ENCODE assay signal across 1 cellular context in the genomic region with DNA sequence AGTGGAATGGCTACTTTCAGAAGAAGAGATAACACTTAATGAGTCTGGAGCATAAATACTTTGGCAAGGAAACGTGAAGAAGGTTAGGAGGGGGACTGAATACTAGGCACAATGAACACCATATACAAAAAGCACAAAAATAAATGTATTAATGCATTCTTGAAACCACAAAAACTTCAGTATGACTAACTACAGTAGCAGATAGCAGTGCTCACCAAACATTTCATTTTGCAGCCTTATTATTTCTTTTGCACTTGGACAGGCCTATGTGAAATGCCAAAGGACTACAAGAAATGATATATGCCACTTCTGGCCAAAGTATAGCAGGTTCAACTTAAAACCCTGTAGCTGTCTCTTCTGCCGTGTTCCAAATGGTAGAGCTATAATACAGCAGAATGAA.
TF ChIP-seq lines count a peak whose summit lies in the region.

No MANE protein-coding gene starts in this region.

TF ChIP-seq in GM12878, 131 proteins besides CTCF, POLR2A, EP300 and RAD21:
- TF ChIP-seq RUNX3 (IDR thresholded peaks at IDR 0.05; ENCODE audit: low read length) (peak; percentile 65), CEBPB (IDR thresholded peaks at IDR 0.05; ENCODE audit: borderline replicate concordance in 1 of 2, low read depth in 2 of 2, low read length in 2 of 2) (no peak), JUNB (IDR thresholded peaks at IDR 0.05) (peak; percentile 26; the same call in 1 of the 2 replicates), ZNF384 (IDR thresholded peaks at IDR 0.05; ENCODE audit: borderline replicate concordance, low read depth, low read length) (no peak), NRF1 (conservative IDR thresholded peaks at IDR 0.05; ENCODE audit: low read depth, low read length) (no peak), NFIC (IDR thresholded peaks at IDR 0.05; ENCODE audit: low read depth, low read length) (no peak), ZNF274 (IDR thresholded peaks at IDR 0.05; ENCODE audit: insufficient read depth, insufficient read length) (no peak), ZNF217 (IDR thresholded peaks at IDR 0.05) (no peak), MYC (IDR thresholded peaks at IDR 0.05; ENCODE audit: insufficient read depth, insufficient read length, insufficient replicate concordance, low read length, severe bottlenecking) (no peak), SMAD5 (IDR thresholded peaks at IDR 0.05; ENCODE audit: low read depth) (no peak)
- TF ChIP-seq, protein P1, sequence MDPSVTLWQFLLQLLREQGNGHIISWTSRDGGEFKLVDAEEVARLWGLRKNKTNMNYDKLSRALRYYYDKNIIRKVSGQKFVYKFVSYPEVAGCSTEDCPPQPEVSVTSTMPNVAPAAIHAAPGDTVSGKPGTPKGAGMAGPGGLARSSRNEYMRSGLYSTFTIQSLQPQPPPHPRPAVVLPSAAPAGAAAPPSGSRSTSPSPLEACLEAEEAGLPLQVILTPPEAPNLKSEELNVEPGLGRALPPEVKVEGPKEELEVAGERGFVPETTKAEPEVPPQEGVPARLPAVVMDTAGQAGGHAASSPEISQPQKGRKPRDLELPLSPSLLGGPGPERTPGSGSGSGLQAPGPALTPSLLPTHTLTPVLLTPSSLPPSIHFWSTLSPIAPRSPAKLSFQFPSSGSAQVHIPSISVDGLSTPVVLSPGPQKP (IDR thresholded peaks at IDR 0.05; ENCODE audit: low read depth, low read length): no peak
